In genomic region chr6:52644246-52644645, GRCh38 we compare ENCODE assay signal across 30 cellular contexts.
"Had no signal": no experiment of that assay in that cellular context is flagged by ENCODE, and none has a peak within 500 bp of the region (broad histone marks: within the 10 kb centered on the region; RNA-seq: fewer than 3 reads in every experiment).

No MANE protein-coding gene starts in this region.

- ATAC-seq: left colon; left lung; lower lobe of right lung; naive thymus-derived CD8-positive, alpha-beta T cell; pancreas; right cardiac atrium; sciatic nerve; upper lobe of right lung had no signal

- H3K36me3 Mint-ChIP-seq: immature natural killer cell; mesothelial cell of epicardium; stimulated activated effector memory CD8-positive, alpha-beta T cell treated with anti-CD3 and anti-CD28 coated beads, Interleukin-12 subunit alpha, Interleukin-12 subunit beta, amount 100 ng/mL, for 72 hours had no signal

- H3K9me3 ChIP-seq: left lung, lower lobe of right lung, pancreas, prostate gland, spleen, suprapubic skin, thoracic aorta, tibial artery, upper lobe of right lung had no signal

- H3K4me3 Mint-ChIP-seq: immature natural killer cell; mesothelial cell of epicardium; naive thymus-derived CD8-positive, alpha-beta T cell; nephron; neural crest cell; stimulated activated effector memory CD8-positive, alpha-beta T cell treated with anti-CD3 and anti-CD28 coated beads, Interleukin-12 subunit alpha, Interleukin-12 subunit beta, amount 100 ng/mL, for 72 hours; stimulated activated naive CD8-positive, alpha-beta T cell treated with anti-CD3 and anti-CD28 coated beads, Interleukin-15, Interleukin-2, amounts not matched to agents 100 ng/mL and 50 ng/mL, for 24 hours had no signal

- H3K4me3 ChIP-seq: left lung, lower lobe of right lung, pancreas, prostate gland, spleen, suprapubic skin, thoracic aorta, tibial artery, upper lobe of right lung had no signal

- H3K27ac ChIP-seq: left lung, lower lobe of right lung, pancreas, prostate gland, spleen, suprapubic skin, thoracic aorta, tibial artery, upper lobe of right lung had no signal

- DNase-seq: hypothalamus; immature natural killer cell; kidney; left colon; left lung; lower lobe of right lung; mammary epithelial cell; mesendoderm; naive thymus-derived CD8-positive, alpha-beta T cell; nucleus accumbens; pancreas; posterior cingulate gyrus; retina; right cardiac atrium; small intestine; spleen; stimulated activated CD4-positive, alpha-beta T cell treated with anti-CD3 and anti-CD28 coated beads, Interleukin-4, amount 100 ng/mL, for 24 hours; stimulated activated naive CD4-positive, alpha-beta T cell; tibial artery; trophoblast cell; upper lobe of right lung had no signal

- H3K27ac Mint-ChIP-seq: immature natural killer cell; mesothelial cell of epicardium; naive thymus-derived CD8-positive, alpha-beta T cell; stimulated activated effector memory CD8-positive, alpha-beta T cell treated with anti-CD3 and anti-CD28 coated beads, Interleukin-12 subunit alpha, Interleukin-12 subunit beta, amount 100 ng/mL, for 72 hours; stimulated activated naive CD8-positive, alpha-beta T cell treated with anti-CD3 and anti-CD28 coated beads, Interleukin-15, Interleukin-2, amounts not matched to agents 100 ng/mL and 50 ng/mL, for 24 hours had no signal

- H3K27me3 ChIP-seq: pancreas, upper lobe of right lung had no signal

- H3K4me1 ChIP-seq: pancreas, prostate gland, tibial artery had no signal

- H3K9me3 Mint-ChIP-seq: immature natural killer cell; mesothelial cell of epicardium; naive thymus-derived CD8-positive, alpha-beta T cell; nephron; neural crest cell; stimulated activated effector memory CD8-positive, alpha-beta T cell treated with anti-CD3 and anti-CD28 coated beads, Interleukin-12 subunit alpha, Interleukin-12 subunit beta, amount 100 ng/mL, for 72 hours; stimulated activated naive CD8-positive, alpha-beta T cell treated with anti-CD3 and anti-CD28 coated beads, Interleukin-15, Interleukin-2, amounts not matched to agents 100 ng/mL and 50 ng/mL, for 24 hours had no signal

- H3K36me3 ChIP-seq: left lung, lower lobe of right lung, pancreas, prostate gland, spleen, suprapubic skin, thoracic aorta, tibial artery, upper lobe of right lung had no signal
